Comparison of ENCODE assay signal across 26 cellular contexts in genomic region chr19:46578450-46578849, GRCh38. TPM values are rescaled to one million over a fixed set of nuclear protein-coding genes. Genes with fewer than 3 reads are reported as not detected.
DNase-seq lines count a peak whose midpoint lies in the region; ATAC-seq, FAIRE-seq and TF ChIP-seq lines count a peak whose summit lies in the region.
"Had no signal": no experiment of that assay in that cellular context is flagged by ENCODE, and none has a peak within 500 bp of the region (broad histone marks: within the 10 kb centered on the region; RNA-seq: fewer than 3 reads in every experiment).

No MANE protein-coding gene starts in this region.

- no peaks in the 10 kb centered on the region for H4K20me1 ChIP-seq in HepG2 (ENCODE audit: insufficient read depth, low read length)
- H4K20me1 ChIP-seq in neural cell (ENCODE audit: insufficient read depth) = no peaks in the 10 kb centered on the region
- no peaks in the 10 kb centered on the region for H4K20me1 ChIP-seq in GM23248 (ENCODE audit: insufficient read depth)
- H4K20me1 ChIP-seq: BLaER1 had no signal

- H3K4me2 ChIP-seq in HepG2 (ENCODE audit: low read depth, low read length) (no peak overlapping the region), neural cell (ENCODE audit: low read length) (peak overlapping the region; percentile 81), GM23248 (ENCODE audit: unreplicated experiment) (no peak overlapping the region)
- H3K4me2 ChIP-seq: A549, BLaER1 had no signal

- no peaks in the 10 kb centered on the region for H3K9me3 ChIP-seq in HepG2 (ENCODE audit: low read length)
- H3K9me3 ChIP-seq in right lobe of liver = no peaks in the 10 kb centered on the region
- H3K9me3 ChIP-seq in neural cell (ENCODE audit: low read length) = no peaks in the 10 kb centered on the region
- H3K9me3 ChIP-seq in GM23248 (ENCODE audit: low read depth) = no peaks in the 10 kb centered on the region
- H3K9me3 ChIP-seq: BE2C, Caco-2 had no signal

- no peak for TF ChIP-seq POLR2A in HepG2 (IDR thresholded peaks at IDR 0.05; ENCODE audit: insufficient read depth in 1 of 2, low read depth in 2 of 2, low read length in 2 of 2)
- no peak for TF ChIP-seq POLR2A in right lobe of liver (IDR thresholded peaks at IDR 0.05)

- no peak for TF ChIP-seq RAD21 in HepG2 (CRISPR knock-in tag; IDR thresholded peaks at IDR 0.05)
- no peak for TF ChIP-seq RAD21 in neural cell (conservative IDR thresholded peaks at IDR 0.05)

- in situ Hi-C loops in HepG2 (cut with HindIII; ENCODE audit: extremely low pct_ligation_motif_present, low pct_unique_long_range_greater_than_20kb) = no loop called here
- in situ Hi-C loops in GM23248 (cut with MboI) = no loop called here

- H3K27me3 ChIP-seq in HepG2 (ENCODE audit: control insufficient read depth in 1 of 2, insufficient read depth in 2 of 2, low read length in 2 of 2) (peaks cover 0 to 2% of the 10 kb centered on the region in 2 experiments; a peak in 1 of 5 replicates), right lobe of liver (no peaks in the 10 kb centered on the region), neural cell (ENCODE audit: insufficient read depth, low read depth, low read length) (no peaks in the 10 kb centered on the region), GM23248 (replicated peaks; ENCODE audit: insufficient read depth) (no peaks in the 10 kb centered on the region)
- H3K27me3 ChIP-seq: BE2C, BLaER1 had no signal

- DNase-seq in HepG2 (ENCODE audit: low spot score) (no peak), right lobe of liver (no peak), ecto neural progenitor cell (ENCODE audit: low spot score) (peak; percentile 13), cerebellar nuclear complex (lab: John Stamatoyannopoulos, UW) (no peak), GM23248 (no peak), C1 segment of cervical spinal cord (lab: John Stamatoyannopoulos, UW) (no peak)
- DNase-seq: BE2C; Caco-2; Calu3; CD4-positive, alpha-beta T cell; CD8-positive, alpha-beta T cell; DND-41; EL; GDM1 had no signal

- CTCF ChIA-PET in HepG2 (lab: Yijun Ruan, JAX; ENCODE audit: low intra/inter-chr PET ratio, low total read pairs) = no interaction called here

- H3K79me2 ChIP-seq in HepG2 (ENCODE audit: insufficient read depth, low read length) (no peaks in the 10 kb centered on the region), neural cell (replicated peaks; ENCODE audit: insufficient read depth, low read length) (no peaks in the 10 kb centered on the region), GM23248 (ENCODE audit: insufficient read depth) (no peaks in the 10 kb centered on the region)

- H3K27ac ChIP-seq in HepG2 (ENCODE audit: extremely low read length, insufficient read depth, low read length) (no peak overlapping the region), right lobe of liver (no peak overlapping the region), cingulate gyrus (ENCODE audit: low read depth, low read length) (peak overlapping the region; percentile 29), neural cell (ENCODE audit: low read length) (peak overlapping the region; percentile 98), GM23248 (no peak overlapping the region)
- H3K27ac ChIP-seq: 22Rv1, A549, BLaER1, C4-2B had no signal

- FAIRE-seq in HepG2 (lab: Jason Lieb, UNC) = no peak
- FAIRE-seq: A549, GM12892, GM18507 had no signal

- H3K36me3 ChIP-seq in HepG2 (replicated peaks in 1 of 2; ENCODE audit: control insufficient read depth in 1 of 2, insufficient read depth in 2 of 2, low read length in 2 of 2) (no peaks in the 10 kb centered on the region), right lobe of liver (no peaks in the 10 kb centered on the region), neural cell (ENCODE audit: insufficient read depth, low read length) (no peaks in the 10 kb centered on the region), GM23248 (ENCODE audit: low read depth) (no peaks in the 10 kb centered on the region)
- H3K36me3 ChIP-seq: BE2C, BLaER1 had no signal

- H3K4me1 ChIP-seq in HepG2 (ENCODE audit: insufficient read depth, low read length) (peaks cover 12% of the 10 kb centered on the region), right lobe of liver (no peaks in the 10 kb centered on the region), GM23248 (ENCODE audit: insufficient read depth) (no peaks in the 10 kb centered on the region)
- H3K4me1 ChIP-seq: A549, Caco-2 had no signal

- POLR2A ChIA-PET in HepG2 (lab: Yijun Ruan, JAX) = no interaction called here

- H2AFZ ChIP-seq in HepG2 (ENCODE audit: low read length) (no peak overlapping the region), neural cell (ENCODE audit: low read depth, low read length) (peak overlapping the region; percentile 74), GM23248 (no peak overlapping the region)

- no peak for TF ChIP-seq EP300 in HepG2 (IDR thresholded peaks at IDR 0.05; ENCODE audit: low read depth in 2 of 2, low read length in 2 of 2)
- TF ChIP-seq EP300 in HepG2 (CRISPR knock-in tag; IDR thresholded peaks at IDR 0.05; ENCODE audit: borderline replicate concordance) = no peak
- TF ChIP-seq EP300 in neural cell (conservative IDR thresholded peaks at IDR 0.05; ENCODE audit: poor library complexity, severe bottlenecking) = no peak

- no TSS peak for BruUV-seq in HepG2 (replicated peaks; lab: Mats Ljungman, UMichigan)

- TF ChIP-seq CTCF in HepG2 (CRISPR knock-in tag; IDR thresholded peaks at IDR 0.05) = no peak
- no peak for TF ChIP-seq CTCF in right lobe of liver (IDR thresholded peaks at IDR 0.05)
- no peak for TF ChIP-seq CTCF in neural cell (IDR thresholded peaks at IDR 0.05; ENCODE audit: poor library complexity, severe bottlenecking)

- intact Hi-C loops in HepG2 (cut with micrococcal nuclease; ENCODE audit: unreplicated experiment) (no loop called here), right lobe of liver (cut with DNase I) (no loop called here)

- H3K9me2 ChIP-seq in neural cell (ENCODE audit: insufficient read depth, low read length) = no peaks in the 10 kb centered on the region
- H3K9me2 ChIP-seq in GM23248 (ENCODE audit: insufficient read depth) = no peaks in the 10 kb centered on the region

- H3F3A ChIP-seq in neural cell (ENCODE audit: insufficient read depth, low read length, poor library complexity, severe bottlenecking) (peaks cover 13% of the 10 kb centered on the region), GM23248 (ENCODE audit: insufficient read depth) (no peaks in the 10 kb centered on the region)

- 35% methylated on average over 4 of the region's 4 CpGs for WGBS in HepG2 (ENCODE audit: low lambda C conversion rate)
- 92% methylated on average over 2 of the region's 4 CpGs for WGBS in right lobe of liver (ENCODE audit: insufficient coverage, low coverage, low lambda C conversion rate, missing lambda C conversion rate)
- 81 to 83% methylated on average over 4 of the region's 4 CpGs for WGBS in GM23248 (ENCODE audit: low coverage in 1 of 2, low lambda C conversion rate in 2 of 2, missing lambda C conversion rate in 2 of 2), 2 experiments

- ATAC-seq in HepG2 = no peak
- no peak for ATAC-seq in right lobe of liver
- ATAC-seq: CD8-positive, alpha-beta T cell; GM12878 had no signal

- H3K4me3 ChIP-seq in HepG2 (replicated peaks in 1 of 3; ENCODE audit: insufficient read depth in 1 of 3, low read depth in 2 of 3, low read length in 3 of 3) (no peak overlapping the region), right lobe of liver (no peak overlapping the region), neural cell (ENCODE audit: low read length) (peak overlapping the region; percentile 57), GM23248 (no peak overlapping the region)
- H3K4me3 ChIP-seq: A549, BLaER1, GM12878 had no signal

- no peak overlapping the region for H3K9ac ChIP-seq in HepG2 (ENCODE audit: insufficient read depth, low read depth, low read length)
- H3K9ac ChIP-seq in neural cell (ENCODE audit: low read length) = peak overlapping the region; percentile 68
- H3K9ac ChIP-seq in GM23248 = no peak overlapping the region
- H3K9ac ChIP-seq: BLaER1 had no signal

RNA-seq across cellular contexts. Expression of gene CALM3, which starts 22.7 kb away (rescaled TPM):
- total RNA-seq in HepG2 (2016; rRNA removed; fragmentation: Illumina TruSeq; extraction: Trizol) (258 and 314 TPM in 2 replicates), right lobe of liver (100 to 1,000 TPM in 1 of 6 experiments, 10 to 100 TPM in 5; 83.8 to 119 (median 92.2) TPM)
- 219 and 253 TPM in 2 replicates for total RNA-seq in HepG2 (2016; cell fraction: cytosol; rRNA removed; fragmentation: Illumina TruSeq; extraction: Trizol; ENCODE audit: low read depth)
- 270 and 297 TPM in 2 replicates for total RNA-seq in HepG2 (2016; cell fraction: insoluble cytoplasmic fraction; rRNA removed; fragmentation: Illumina TruSeq; extraction: Trizol)
- total RNA-seq in HepG2 (2016; cell fraction: membrane; rRNA removed; fragmentation: Illumina TruSeq; extraction: Trizol) = 322 and 352 TPM in 2 replicates
- 95.5 and 96.2 TPM in 2 replicates for total RNA-seq in HepG2 (2016; cell fraction: nucleus; rRNA removed; fragmentation: Illumina TruSeq; extraction: Trizol)
- polyA plus RNA-seq in HepG2 (2011; rRNA removed) (232 and 239 TPM in 2 replicates), neural cell (630 and 647 TPM in 2 replicates), GM23248 (2016; fragmentation: Nextera tagmentation; extraction: Ambion mirVana) (217 and 225 TPM in 2 replicates)
- polyA plus RNA-seq in HepG2 (2011; cell fraction: cytosol; rRNA removed) = 211 and 281 TPM in 2 replicates
- polyA plus RNA-seq in HepG2 (2011; cell fraction: nucleus; rRNA removed) = 146 and 178 TPM in 2 replicates
- 277 and 325 TPM in 2 replicates for polyA plus RNA-seq in HepG2 (2012)
- 495 and 575 TPM in 2 replicates for polyA plus RNA-seq in HepG2 (2016; cell fraction: cytosol; fragmentation: Illumina TruSeq; extraction: Trizol; ENCODE audit: low read depth)
- 466 and 539 TPM in 2 replicates for polyA plus RNA-seq in HepG2 (2016; cell fraction: insoluble cytoplasmic fraction; fragmentation: Illumina TruSeq; extraction: Trizol; ENCODE audit: low read depth)
- 497 and 555 TPM in 2 replicates for polyA plus RNA-seq in HepG2 (2016; cell fraction: membrane; fragmentation: Illumina TruSeq; extraction: Trizol; ENCODE audit: low read depth)
- 259 and 261 TPM in 2 replicates for polyA plus RNA-seq in HepG2 (2016; cell fraction: nucleus; fragmentation: Illumina TruSeq; extraction: Trizol; ENCODE audit: insufficient read depth, low read depth)
- 66.6 and 121 TPM in 2 replicates for polyA minus RNA-seq in HepG2 (2011; rRNA and poly(A)+ RNA removed; ENCODE audit: low replicate concordance)
- polyA minus RNA-seq in HepG2 (2011; cell fraction: cytosol; rRNA and poly(A)+ RNA removed) = 58.1 and 58.6 TPM in 2 replicates
- polyA minus RNA-seq in HepG2 (2011; cell fraction: nucleus; rRNA and poly(A)+ RNA removed) = 33.0 and 37.0 TPM in 2 replicates
- polyA minus RNA-seq in neural cell = 378 and 451 TPM in 2 replicates
- total RNA-seq in GM23248 (2014; rRNA removed; shearing (Covaris generic)) = 229 and 271 TPM in 2 replicates

RNA-seq across cellular contexts. Expression of gene PTGIR, which starts 46.4 kb away (rescaled TPM):
- total RNA-seq in HepG2 (2016; rRNA removed; fragmentation: Illumina TruSeq; extraction: Trizol) = not detected in 2 replicates
- not detected in 2 replicates for total RNA-seq in HepG2 (2016; cell fraction: cytosol; rRNA removed; fragmentation: Illumina TruSeq; extraction: Trizol; ENCODE audit: low read depth)
- not detected in 2 replicates for total RNA-seq in HepG2 (2016; cell fraction: insoluble cytoplasmic fraction; rRNA removed; fragmentation: Illumina TruSeq; extraction: Trizol)
- total RNA-seq in HepG2 (2016; cell fraction: membrane; rRNA removed; fragmentation: Illumina TruSeq; extraction: Trizol) = not detected in 2 replicates
- total RNA-seq in HepG2 (2016; cell fraction: nucleus; rRNA removed; fragmentation: Illumina TruSeq; extraction: Trizol) = not detected in 2 replicates
- polyA plus RNA-seq in HepG2 (2011; rRNA removed) = not detected in 2 replicates
- not detected in 2 replicates for polyA plus RNA-seq in HepG2 (2011; cell fraction: cytosol; rRNA removed)
- polyA plus RNA-seq in HepG2 (2011; cell fraction: nucleus; rRNA removed) = not detected in 2 replicates
- polyA plus RNA-seq in HepG2 (2012) = not detected in 2 replicates
- polyA plus RNA-seq in HepG2 (2016; cell fraction: cytosol; fragmentation: Illumina TruSeq; extraction: Trizol; ENCODE audit: low read depth) = not detected in 2 replicates
- not detected in 2 replicates for polyA plus RNA-seq in HepG2 (2016; cell fraction: insoluble cytoplasmic fraction; fragmentation: Illumina TruSeq; extraction: Trizol; ENCODE audit: low read depth)
- not detected in 2 replicates for polyA plus RNA-seq in HepG2 (2016; cell fraction: membrane; fragmentation: Illumina TruSeq; extraction: Trizol; ENCODE audit: low read depth)
- polyA plus RNA-seq in HepG2 (2016; cell fraction: nucleus; fragmentation: Illumina TruSeq; extraction: Trizol; ENCODE audit: insufficient read depth, low read depth) = not detected in 2 replicates
- polyA minus RNA-seq in HepG2 (2011; rRNA and poly(A)+ RNA removed; ENCODE audit: low replicate concordance) = 0.09 TPM in 1 of 2 replicates, not detected in the other
- not detected in 2 replicates for polyA minus RNA-seq in HepG2 (2011; cell fraction: cytosol; rRNA and poly(A)+ RNA removed)
- polyA minus RNA-seq in HepG2 (2011; cell fraction: nucleus; rRNA and poly(A)+ RNA removed) = not detected in 2 replicates
- 1 to 10 TPM; 2.4 to 4.1 (median 3.0) TPM for total RNA-seq in right lobe of liver
- polyA plus RNA-seq in neural cell = not detected in 2 replicates
- polyA minus RNA-seq in neural cell = not detected in 2 replicates
- 18.0 and 21.1 TPM in 2 replicates for total RNA-seq in GM23248 (2014; rRNA removed; shearing (Covaris generic))
- 21.1 and 21.5 TPM in 2 replicates for polyA plus RNA-seq in GM23248 (2016; fragmentation: Nextera tagmentation; extraction: Ambion mirVana)
- total RNA-seq: Caco-2, Calu3 had no signal

RNA-seq across cellular contexts. Expression of gene GNG8, which starts 57.6 kb away (rescaled TPM):
- total RNA-seq in HepG2 (2016; rRNA removed; fragmentation: Illumina TruSeq; extraction: Trizol) (not detected in 2 replicates), right lobe of liver (not detected)
- total RNA-seq in HepG2 (2016; cell fraction: cytosol; rRNA removed; fragmentation: Illumina TruSeq; extraction: Trizol; ENCODE audit: low read depth) = not detected in 2 replicates
- total RNA-seq in HepG2 (2016; cell fraction: insoluble cytoplasmic fraction; rRNA removed; fragmentation: Illumina TruSeq; extraction: Trizol) = not detected in 2 replicates
- total RNA-seq in HepG2 (2016; cell fraction: membrane; rRNA removed; fragmentation: Illumina TruSeq; extraction: Trizol) = not detected in 2 replicates
- not detected in 2 replicates for total RNA-seq in HepG2 (2016; cell fraction: nucleus; rRNA removed; fragmentation: Illumina TruSeq; extraction: Trizol)
- polyA plus RNA-seq in HepG2 (2011; rRNA removed) (not detected in 2 replicates), neural cell (not detected in 2 replicates), GM23248 (2016; fragmentation: Nextera tagmentation; extraction: Ambion mirVana) (not detected in 2 replicates)
- polyA plus RNA-seq in HepG2 (2011; cell fraction: cytosol; rRNA removed) = not detected in 2 replicates
- not detected in 2 replicates for polyA plus RNA-seq in HepG2 (2011; cell fraction: nucleus; rRNA removed)
- not detected in 2 replicates for polyA plus RNA-seq in HepG2 (2012)
- not detected in 2 replicates for polyA plus RNA-seq in HepG2 (2016; cell fraction: cytosol; fragmentation: Illumina TruSeq; extraction: Trizol; ENCODE audit: low read depth)
- polyA plus RNA-seq in HepG2 (2016; cell fraction: insoluble cytoplasmic fraction; fragmentation: Illumina TruSeq; extraction: Trizol; ENCODE audit: low read depth) = not detected in 2 replicates
- not detected in 2 replicates for polyA plus RNA-seq in HepG2 (2016; cell fraction: membrane; fragmentation: Illumina TruSeq; extraction: Trizol; ENCODE audit: low read depth)
- polyA plus RNA-seq in HepG2 (2016; cell fraction: nucleus; fragmentation: Illumina TruSeq; extraction: Trizol; ENCODE audit: insufficient read depth, low read depth) = not detected in 2 replicates
- not detected in 2 replicates for polyA minus RNA-seq in HepG2 (2011; rRNA and poly(A)+ RNA removed; ENCODE audit: low replicate concordance)
- not detected in 2 replicates for polyA minus RNA-seq in HepG2 (2011; cell fraction: cytosol; rRNA and poly(A)+ RNA removed)
- polyA minus RNA-seq in HepG2 (2011; cell fraction: nucleus; rRNA and poly(A)+ RNA removed) = not detected in 2 replicates
- polyA minus RNA-seq in neural cell = not detected in 2 replicates
- total RNA-seq in GM23248 (2014; rRNA removed; shearing (Covaris generic)) = not detected in 2 replicates
- total RNA-seq: A172; Caco-2; Calu3; CD4-positive, alpha-beta T cell; CD8-positive, alpha-beta T cell; Daoy; G401; GM12878 had no signal
- polyA plus RNA-seq: A549 had no signal

Comparison
In these comparisons a context has a peak if more than half of its experiments do, and no peak if none do; other contexts are left out.
1. H3K27ac ChIP-seq: peak in cingulate gyrus (single experiment) and neural cell (single experiment); none in HepG2 (single experiment), right lobe of liver (0 of 3) and GM23248 (single experiment).